1 cellular context compared by ENCODE assay signal in the genomic region with DNA sequence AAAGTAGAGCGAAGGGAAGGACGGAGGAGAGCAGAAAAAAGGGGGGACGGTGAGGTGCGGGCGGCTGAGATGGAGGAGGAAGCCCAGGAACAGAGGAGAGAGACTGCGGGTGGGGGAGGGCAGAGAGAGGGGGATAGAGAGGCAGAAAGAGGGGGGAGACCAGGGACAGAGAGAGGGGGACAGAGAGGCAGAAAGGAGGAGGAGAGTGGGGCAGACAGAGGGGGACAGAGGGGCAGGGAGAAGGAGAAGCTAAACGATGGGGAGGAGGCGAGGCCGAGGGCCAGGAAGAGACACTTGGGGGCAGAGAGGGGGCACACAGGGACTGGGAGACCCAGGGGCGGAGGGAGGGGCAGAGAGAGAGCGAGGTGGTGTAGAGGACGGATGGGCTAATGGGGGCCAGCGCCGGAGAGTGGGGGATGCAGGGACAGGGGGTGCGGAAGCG.
TF ChIP-seq lines count a peak whose summit lies in the region.

No MANE protein-coding gene starts in this region.

TF ChIP-seq in HEK293, 187 proteins besides CTCF, POLR2A, EP300 and RAD21 (continued from another document and continues in another):
- TF ChIP-seq, protein P1, sequence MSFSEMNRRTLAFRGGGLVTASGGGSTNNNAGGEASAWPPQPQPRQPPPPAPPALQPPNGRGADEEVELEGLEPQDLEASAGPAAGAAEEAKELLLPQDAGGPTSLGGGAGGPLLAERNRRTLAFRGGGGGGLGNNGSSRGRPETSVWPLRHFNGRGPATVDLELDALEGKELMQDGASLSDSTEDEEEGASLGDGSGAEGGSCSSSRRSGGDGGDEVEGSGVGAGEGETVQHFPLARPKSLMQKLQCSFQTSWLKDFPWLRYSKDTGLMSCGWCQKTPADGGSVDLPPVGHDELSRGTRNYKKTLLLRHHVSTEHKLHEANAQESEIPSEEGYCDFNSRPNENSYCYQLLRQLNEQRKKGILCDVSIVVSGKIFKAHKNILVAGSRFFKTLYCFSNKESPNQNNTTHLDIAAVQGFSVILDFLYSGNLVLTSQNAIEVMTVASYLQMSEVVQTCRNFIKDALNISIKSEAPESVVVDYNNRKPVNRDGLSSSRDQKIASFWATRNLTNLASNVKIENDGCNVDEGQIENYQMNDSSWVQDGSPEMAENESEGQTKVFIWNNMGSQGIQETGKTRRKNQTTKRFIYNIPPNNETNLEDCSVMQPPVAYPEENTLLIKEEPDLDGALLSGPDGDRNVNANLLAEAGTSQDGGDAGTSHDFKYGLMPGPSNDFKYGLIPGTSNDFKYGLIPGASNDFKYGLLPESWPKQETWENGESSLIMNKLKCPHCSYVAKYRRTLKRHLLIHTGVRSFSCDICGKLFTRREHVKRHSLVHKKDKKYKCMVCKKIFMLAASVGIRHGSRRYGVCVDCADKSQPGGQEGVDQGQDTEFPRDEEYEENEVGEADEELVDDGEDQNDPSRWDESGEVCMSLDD (tag by site-specific recombination; IDR thresholded peaks at IDR 0.05) = peak; percentile 88
- no peak for TF ChIP-seq HOXA7 (CRISPR knock-in tag; IDR thresholded peaks at IDR 0.05; ENCODE audit: borderline replicate concordance)
- TF ChIP-seq ZNF596 (tag by site-specific recombination; IDR thresholded peaks at IDR 0.05) = no peak
- no peak for TF ChIP-seq KLF17 (tag by site-specific recombination; IDR thresholded peaks at IDR 0.05)
- no peak for TF ChIP-seq YY1 (tag by site-specific recombination; IDR thresholded peaks at IDR 0.05)
- no peak for TF ChIP-seq ELK4 (IDR thresholded peaks at IDR 0.05; ENCODE audit: borderline replicate concordance, low read depth, low read length)
- TF ChIP-seq ZNF398 (tag by site-specific recombination; IDR thresholded peaks at IDR 0.05) = peak; percentile 95
- no peak for TF ChIP-seq ZNF658 (tag by site-specific recombination; IDR thresholded peaks at IDR 0.05)
- TF ChIP-seq ZNF521 (tag by site-specific recombination; IDR thresholded peaks at IDR 0.05) = no peak
- TF ChIP-seq, protein P2, sequence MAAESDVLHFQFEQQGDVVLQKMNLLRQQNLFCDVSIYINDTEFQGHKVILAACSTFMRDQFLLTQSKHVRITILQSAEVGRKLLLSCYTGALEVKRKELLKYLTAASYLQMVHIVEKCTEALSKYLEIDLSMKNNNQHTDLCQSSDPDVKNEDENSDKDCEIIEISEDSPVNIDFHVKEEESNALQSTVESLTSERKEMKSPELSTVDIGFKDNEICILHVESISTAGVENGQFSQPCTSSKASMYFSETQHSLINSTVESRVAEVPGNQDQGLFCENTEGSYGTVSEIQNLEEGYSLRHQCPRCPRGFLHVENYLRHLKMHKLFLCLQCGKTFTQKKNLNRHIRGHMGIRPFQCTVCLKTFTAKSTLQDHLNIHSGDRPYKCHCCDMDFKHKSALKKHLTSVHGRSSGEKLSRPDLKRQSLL (tag by site-specific recombination; IDR thresholded peaks at IDR 0.05) = no peak
- no peak for TF ChIP-seq ZNF280C (tag by site-specific recombination; IDR thresholded peaks at IDR 0.05)
- TF ChIP-seq ZNF785 (tag by site-specific recombination; IDR thresholded peaks at IDR 0.05) = no peak
- TF ChIP-seq ZSCAN30 (tag by site-specific recombination; IDR thresholded peaks at IDR 0.05) = no peak
- TF ChIP-seq BCL6B (tag by site-specific recombination; IDR thresholded peaks at IDR 0.05) = no peak
- no peak for TF ChIP-seq ZNF169 (tag by site-specific recombination; IDR thresholded peaks at IDR 0.05)
- TF ChIP-seq, protein P3, sequence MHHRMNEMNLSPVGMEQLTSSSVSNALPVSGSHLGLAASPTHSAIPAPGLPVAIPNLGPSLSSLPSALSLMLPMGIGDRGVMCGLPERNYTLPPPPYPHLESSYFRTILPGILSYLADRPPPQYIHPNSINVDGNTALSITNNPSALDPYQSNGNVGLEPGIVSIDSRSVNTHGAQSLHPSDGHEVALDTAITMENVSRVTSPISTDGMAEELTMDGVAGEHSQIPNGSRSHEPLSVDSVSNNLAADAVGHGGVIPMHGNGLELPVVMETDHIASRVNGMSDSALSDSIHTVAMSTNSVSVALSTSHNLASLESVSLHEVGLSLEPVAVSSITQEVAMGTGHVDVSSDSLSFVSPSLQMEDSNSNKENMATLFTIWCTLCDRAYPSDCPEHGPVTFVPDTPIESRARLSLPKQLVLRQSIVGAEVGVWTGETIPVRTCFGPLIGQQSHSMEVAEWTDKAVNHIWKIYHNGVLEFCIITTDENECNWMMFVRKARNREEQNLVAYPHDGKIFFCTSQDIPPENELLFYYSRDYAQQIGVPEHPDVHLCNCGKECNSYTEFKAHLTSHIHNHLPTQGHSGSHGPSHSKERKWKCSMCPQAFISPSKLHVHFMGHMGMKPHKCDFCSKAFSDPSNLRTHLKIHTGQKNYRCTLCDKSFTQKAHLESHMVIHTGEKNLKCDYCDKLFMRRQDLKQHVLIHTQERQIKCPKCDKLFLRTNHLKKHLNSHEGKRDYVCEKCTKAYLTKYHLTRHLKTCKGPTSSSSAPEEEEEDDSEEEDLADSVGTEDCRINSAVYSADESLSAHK (tag by site-specific recombination; IDR thresholded peaks at IDR 0.05) = no peak
- TF ChIP-seq ZNF777 (tag by site-specific recombination; IDR thresholded peaks at IDR 0.05; ENCODE audit: borderline replicate concordance) = no peak
- TF ChIP-seq ZNF426 (tag by site-specific recombination; IDR thresholded peaks at IDR 0.05) = no peak
- no peak for TF ChIP-seq ZNF747 (tag by site-specific recombination; IDR thresholded peaks at IDR 0.05)
- TF ChIP-seq ZNF404 (tag by site-specific recombination; IDR thresholded peaks at IDR 0.05) = no peak
- no peak for TF ChIP-seq ZNF26 (tag by site-specific recombination; IDR thresholded peaks at IDR 0.05)
- no peak; the same call in 1 of the 2 replicates for TF ChIP-seq ZEB2 (tag by site-specific recombination; IDR thresholded peaks at IDR 0.05)
- peak; percentile 85 for TF ChIP-seq PRDM10 (tag by site-specific recombination; IDR thresholded peaks at IDR 0.05)
- no peak for TF ChIP-seq ATF2 (tag by site-specific recombination; IDR thresholded peaks at IDR 0.05; ENCODE audit: low read depth)
- TF ChIP-seq ZNF501 (tag by site-specific recombination; IDR thresholded peaks at IDR 0.05) = no peak
- TF ChIP-seq INSM2 (tag by site-specific recombination; IDR thresholded peaks at IDR 0.05) = no peak
- TF ChIP-seq ZNF157 (tag by site-specific recombination; IDR thresholded peaks at IDR 0.05) = no peak; the same call in 1 of the 2 replicates
